ENCODE assay signal across 31 cellular contexts in the genomic region with DNA sequence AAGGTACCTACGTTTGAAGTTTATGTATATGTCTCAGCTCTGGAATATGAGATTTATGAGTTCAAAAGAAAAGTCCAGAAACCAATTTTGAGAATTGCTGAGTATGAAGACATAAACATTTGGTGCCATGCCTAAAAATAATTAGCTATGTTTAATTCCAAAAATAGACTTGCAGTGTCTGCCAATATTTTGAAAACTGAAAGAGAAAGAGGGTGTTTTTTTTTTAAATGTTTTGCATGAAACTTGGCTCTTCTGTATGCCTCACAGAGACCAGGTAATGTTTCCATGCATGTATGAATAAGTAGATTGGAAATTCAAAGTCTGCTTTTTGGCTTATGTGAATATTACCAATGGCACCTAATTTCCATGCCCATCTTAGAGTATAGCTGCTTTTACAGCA.
A peak's percentile ranks its signal among the peaks of the same experiment; 100 is the strongest.
DNase-seq lines count a peak whose midpoint lies in the region; ATAC-seq, FAIRE-seq and TF ChIP-seq lines count a peak whose summit lies in the region.
"Had no signal": no experiment of that assay in that cellular context is flagged by ENCODE, and none has a peak within 500 bp of the region (broad histone marks: within the 10 kb centered on the region; RNA-seq: fewer than 3 reads in every experiment).

No MANE protein-coding gene starts in this region.

- DNase-seq in NCI-H1105 treated with DMSO at 0.1 percent for 48 hours (lab: John Stamatoyannopoulos, UW) (peak; percentile 65), H9 (no peak), HTR-8/SVneo (ENCODE audit: insufficient read length, low spot score) (no peak)
- DNase-seq in stimulated activated CD4-positive, alpha-beta T cell treated with anti-CD3 and anti-CD28 coated beads, Interleukin-1b, Interleukin-23, amount 100 ng/mL, for 48 hours: no peak
- DNase-seq: activated CD4-positive, alpha-beta T cell treated with anti-CD3 and anti-CD28 coated beads for 4 hours; activated effector memory CD4-positive, alpha-beta T cell treated with Interleukin-2 at 50 U/mL for 16 hours; activated naive CD8-positive, alpha-beta T cell treated with anti-CD3 and anti-CD28 coated beads for 36 hours; activated T-cell treated with anti-CD3 and anti-CD28 coated beads, Interleukin-2, amount 50 U/mL, for 1 hour; anterior cingulate cortex; C1 segment of cervical spinal cord; DMS153; GM23248; kidney glomerular epithelial cell; NCI-H2081 treated with DMSO at 0.1 percent for 48 hours; NCI-H2227 treated with DMSO at 0.1 percent for 48 hours; NCI-H748 treated with DMSO at 0.1 percent for 48 hours; retina; stimulated activated naive B cell treated with anti-CD40 and anti-IgM and Interleukin-4, amounts not matched to agents 10 μg/mL and 1 μg/mL and 100 μg/mL, for 72 hours; substantia nigra; T1000 had no signal

- H2BK120ac ChIP-seq in H9 (ENCODE audit: low read depth, low read length, poor library complexity, severe bottlenecking): no peak overlapping the region

- no peaks in the 10 kb centered on the region for H3K79me2 ChIP-seq in H9 (ENCODE audit: insufficient read depth, low read length)
- H3K79me2 ChIP-seq: parathyroid adenoma had no signal

- H3K36me3 Mint-ChIP-seq in H9 (ENCODE audit: insufficient read depth in 1 of 3, low read depth in 3 of 3): no peaks in the 10 kb centered on the region
- H3K36me3 Mint-ChIP-seq: activated naive CD8-positive, alpha-beta T cell treated with anti-CD3 and anti-CD28 coated beads for 36 hours; mesothelial cell of epicardium; stimulated activated naive B cell treated with anti-CD40 and anti-IgM and Interleukin-4, amounts not matched to agents 10 μg/mL and 1 μg/mL and 100 μg/mL, for 72 hours; type B pancreatic cell had no signal

- H3K4me3 Mint-ChIP-seq in H9: no peak overlapping the region
- H3K4me3 Mint-ChIP-seq: activated naive CD8-positive, alpha-beta T cell treated with anti-CD3 and anti-CD28 coated beads for 36 hours; mesothelial cell of epicardium; stimulated activated naive B cell treated with anti-CD40 and anti-IgM and Interleukin-4, amounts not matched to agents 10 μg/mL and 1 μg/mL and 100 μg/mL, for 72 hours; type B pancreatic cell had no signal

- no peak overlapping the region for H3K4me3 ChIP-seq in gastroesophageal sphincter
- H3K4me3 ChIP-seq: breast epithelium, GM23248, K562 had no signal

- no peak overlapping the region for H2AFZ ChIP-seq in H9 (ENCODE audit: low read length)
- H2AFZ ChIP-seq: GM23248, parathyroid adenoma had no signal

- H2BK12ac ChIP-seq in H9 (ENCODE audit: insufficient read length, low read depth, low read length): no peak overlapping the region

- peaks cover 7% of the 10 kb centered on the region in 2 experiments; a peak in 3 of 4 replicates for H3K4me1 Mint-ChIP-seq in H9
- H3K4me1 Mint-ChIP-seq: activated naive CD8-positive, alpha-beta T cell treated with anti-CD3 and anti-CD28 coated beads for 36 hours; stimulated activated naive B cell treated with anti-CD40 and anti-IgM and Interleukin-4, amounts not matched to agents 10 μg/mL and 1 μg/mL and 100 μg/mL, for 72 hours had no signal

- H3K36me3 ChIP-seq in gastroesophageal sphincter: no peaks in the 10 kb centered on the region
- H3K36me3 ChIP-seq: breast epithelium had no signal

- FAIRE-seq in HTR-8/SVneo (lab: Jason Lieb, UNC): no peak
- FAIRE-seq: frontal cortex, K562, RCC 7860 had no signal

- no peaks in the 10 kb centered on the region for H3K27me3 ChIP-seq in gastroesophageal sphincter
- H3K27me3 ChIP-seq in H9 (ENCODE audit: insufficient read depth, low read length): no peaks in the 10 kb centered on the region
- H3K27me3 ChIP-seq: breast epithelium had no signal

- peak; percentile 73 for ATAC-seq in GM19324 (IDR thresholded peaks at IDR 0.05; ENCODE audit: low FRiP score, unreplicated experiment)
- ATAC-seq in HG02798 (IDR thresholded peaks at IDR 0.05; ENCODE audit: poor library complexity, unreplicated experiment): peak; percentile 66
- peak; percentile 36 for ATAC-seq in gastroesophageal sphincter
- ATAC-seq: K562; stimulated activated naive B cell treated with anti-CD40 and anti-IgM and Interleukin-4, amounts not matched to agents 10 μg/mL and 1 μg/mL and 100 μg/mL, for 72 hours had no signal

- no peak overlapping the region for H3K14ac ChIP-seq in H9 (ENCODE audit: insufficient read depth, low read length)

- H3K23me2 ChIP-seq in H9 (ENCODE audit: insufficient read length, low read depth, low read length, poor library complexity, severe bottlenecking): no peaks in the 10 kb centered on the region

- H3K4me1 ChIP-seq in gastroesophageal sphincter (peaks cover 0 to 29% (median 2%) of the 10 kb centered on the region in 3 donors), H9 (ENCODE audit: insufficient read depth, low read length) (no peaks in the 10 kb centered on the region)
- H3K4me1 ChIP-seq: breast epithelium, parathyroid adenoma had no signal

- H3K9me3 Mint-ChIP-seq in H9: no peaks in the 10 kb centered on the region
- H3K9me3 Mint-ChIP-seq: mesothelial cell of epicardium, type B pancreatic cell had no signal

- H4K5ac ChIP-seq in H9 (ENCODE audit: insufficient read length, low read depth, low read length): no peak overlapping the region

- H3K18ac ChIP-seq in H9 (ENCODE audit: insufficient read length, low read depth, low read length): no peak overlapping the region

- H3K27ac Mint-ChIP-seq in H9: no peak overlapping the region
- H3K27ac Mint-ChIP-seq: activated naive CD8-positive, alpha-beta T cell treated with anti-CD3 and anti-CD28 coated beads for 36 hours; mesothelial cell of epicardium; stimulated activated naive B cell treated with anti-CD40 and anti-IgM and Interleukin-4, amounts not matched to agents 10 μg/mL and 1 μg/mL and 100 μg/mL, for 72 hours; type B pancreatic cell had no signal

- no peaks in the 10 kb centered on the region for H3K27me3 Mint-ChIP-seq in H9 (ENCODE audit: low read depth)
- H3K27me3 Mint-ChIP-seq: activated naive CD8-positive, alpha-beta T cell treated with anti-CD3 and anti-CD28 coated beads for 36 hours; stimulated activated naive B cell treated with anti-CD40 and anti-IgM and Interleukin-4, amounts not matched to agents 10 μg/mL and 1 μg/mL and 100 μg/mL, for 72 hours; type B pancreatic cell had no signal

- H4K8ac ChIP-seq in H9 (replicated peaks; ENCODE audit: insufficient read length, low read depth, low read length): no peak overlapping the region

- H3K9me3 ChIP-seq in gastroesophageal sphincter (no peaks in the 10 kb centered on the region), H9 (ENCODE audit: control insufficient read depth, low read depth, low read length) (no peaks in the 10 kb centered on the region)
- H3K9me3 ChIP-seq: breast epithelium had no signal

- WGBS in gastroesophageal sphincter (ENCODE audit: low coverage in 1 of 2), 2 donors: 0 to 21% methylated on average over 1 of the region's 1 CpG
- WGBS in H9 (ENCODE audit: extremely low coverage, insufficient read length, low lambda C conversion rate): no CpG with 5 or more reads among the region's 1 CpG

- no peak overlapping the region for H3K56ac ChIP-seq in H9 (ENCODE audit: insufficient read length, low read depth, low read length)

- no peaks in the 10 kb centered on the region for H3K79me1 ChIP-seq in H9 (ENCODE audit: insufficient read depth, low read depth, low read length, poor library complexity, severe bottlenecking)

- no peak overlapping the region for H2BK15ac ChIP-seq in H9 (ENCODE audit: low read depth, low read length)

- no peak overlapping the region for H2BK20ac ChIP-seq in H9 (ENCODE audit: low read depth, low read length, poor library complexity, severe bottlenecking)

- H3K4me2 ChIP-seq in H9 (ENCODE audit: insufficient read depth, insufficient read length, low read length): no peak overlapping the region

- H2AK5ac ChIP-seq in H9 (ENCODE audit: insufficient read length, low read length): no peak overlapping the region

- no peak overlapping the region for H3K4ac ChIP-seq in H9 (ENCODE audit: low read depth, low read length)

- H3K9ac ChIP-seq in H9 (ENCODE audit: extremely low read depth, insufficient read length, low read length): no peak overlapping the region
- H3K9ac ChIP-seq: GM23248, parathyroid adenoma had no signal

- H3K27ac ChIP-seq in gastroesophageal sphincter: peak overlapping the region in 2 of 4 donors; percentile 30 to 46
- H3K27ac ChIP-seq in H9 (ENCODE audit: insufficient read length, low read depth, low read length): no peak overlapping the region
- H3K27ac ChIP-seq: breast epithelium, GM23248, parathyroid adenoma, VCaP had no signal

- H4K20me1 ChIP-seq in H9 (ENCODE audit: control insufficient read depth, insufficient read depth, insufficient read length): no peaks in the 10 kb centered on the region

- no peak overlapping the region for H3K23ac ChIP-seq in H9 (ENCODE audit: insufficient read length, low read depth, low read length)

- no peak for TF ChIP-seq EP300 in gastroesophageal sphincter (IDR thresholded peaks at IDR 0.05)

- TF ChIP-seq CTCF in gastroesophageal sphincter (IDR thresholded peaks at IDR 0.05) (no peak), H9 (conservative IDR thresholded peaks at IDR 0.05) (no peak)

- H2BK5ac ChIP-seq in H9 (ENCODE audit: insufficient read length, low read length): no peak overlapping the region

- TF ChIP-seq POLR2A in gastroesophageal sphincter (IDR thresholded peaks at IDR 0.05): no peak

- H4K91ac ChIP-seq in H9 (ENCODE audit: insufficient read length, low read depth, low read length): no peak overlapping the region

- no peak overlapping the region for H3T11ph ChIP-seq in H9 (ENCODE audit: low read length)
